In genomic region chr17:2253768-2254406, GRCh38 we compare ENCODE assay signal across 10 cellular contexts. TPM values are rescaled to one million over a fixed set of nuclear protein-coding genes. Genes with fewer than 3 reads are reported as not detected.
DNase-seq lines count a peak whose midpoint lies in the region; ATAC-seq, FAIRE-seq and TF ChIP-seq lines count a peak whose summit lies in the region.
"Had no signal": no experiment of that assay in that cellular context is flagged by ENCODE, and none has a peak within 500 bp of the region (broad histone marks: within the 10 kb centered on the region; RNA-seq: fewer than 3 reads in every experiment).

No MANE protein-coding gene starts in this region.

- POLR2A ChIA-PET in activated CD4-positive, alpha-beta memory T cell treated with anti-CD3 and anti-CD28 coated beads, Interleukin-2, amount 10 ng/mL, durations not matched to agents 7 days and 5 days (lab: Charles Lee): interaction anchor here (0.6 to 6.4 kb wide), 18 partner anchors 9 to 537 kb away, joined by 3 to 159 read pairs (median 6); partner anchors contain the start of genes HIC1, SMG6, SRR and TSR1

- H3K36me3 Mint-ChIP-seq in activated CD4-positive, alpha-beta memory T cell treated with anti-CD3 and anti-CD28 coated beads, Interleukin-2, amount 10 ng/mL, durations not matched to agents 7 days and 5 days (ENCODE audit: low read depth): peaks cover 63% of the 10 kb centered on the region
- H3K36me3 Mint-ChIP-seq in stimulated activated naive CD8-positive, alpha-beta T cell treated with anti-CD3 and anti-CD28 coated beads, Interleukin-15, Interleukin-2, amounts not matched to agents 100 ng/mL and 50 ng/mL, for 24 hours (ENCODE audit: low read depth): peaks cover 51% of the 10 kb centered on the region

- no peak for TF ChIP-seq CTCF in D721Med (IDR thresholded peaks at IDR 0.05; ENCODE audit: insufficient read depth, missing control alignments)

- H3K4me3 Mint-ChIP-seq in activated CD4-positive, alpha-beta memory T cell treated with anti-CD3 and anti-CD28 coated beads, Interleukin-2, amount 10 ng/mL, durations not matched to agents 7 days and 5 days: peak overlapping the region; percentile 14
- H3K4me3 Mint-ChIP-seq in stimulated activated naive CD8-positive, alpha-beta T cell treated with anti-CD3 and anti-CD28 coated beads, Interleukin-15, Interleukin-2, amounts not matched to agents 100 ng/mL and 50 ng/mL, for 24 hours: peak overlapping the region; percentile 56

- CTCF ChIA-PET in activated CD4-positive, alpha-beta memory T cell treated with anti-CD3 and anti-CD28 coated beads, Interleukin-2, amount 10 ng/mL, durations not matched to agents 7 days and 5 days (lab: Charles Lee): interaction anchor here (0.7 to 3.6 kb wide), 12 partner anchors 8 to 201 kb away, joined by 3 to 32 read pairs (median 6); partner anchors contain the start of gene HIC1

- H3K27ac Mint-ChIP-seq in activated CD4-positive, alpha-beta memory T cell treated with anti-CD3 and anti-CD28 coated beads, Interleukin-2, amount 10 ng/mL, durations not matched to agents 7 days and 5 days: peak overlapping the region; percentile 89
- peak overlapping the region; percentile 88 for H3K27ac Mint-ChIP-seq in stimulated activated naive CD8-positive, alpha-beta T cell treated with anti-CD3 and anti-CD28 coated beads, Interleukin-15, Interleukin-2, amounts not matched to agents 100 ng/mL and 50 ng/mL, for 24 hours

- H3K9me3 Mint-ChIP-seq in activated CD4-positive, alpha-beta memory T cell treated with anti-CD3 and anti-CD28 coated beads, Interleukin-2, amount 10 ng/mL, durations not matched to agents 7 days and 5 days: peaks cover 4% of the 10 kb centered on the region
- no peaks in the 10 kb centered on the region for H3K9me3 Mint-ChIP-seq in stimulated activated naive CD8-positive, alpha-beta T cell treated with anti-CD3 and anti-CD28 coated beads, Interleukin-15, Interleukin-2, amounts not matched to agents 100 ng/mL and 50 ng/mL, for 24 hours

- DNase-seq in stimulated activated CD4-positive, alpha-beta T cell treated with anti-CD3 and anti-CD28 coated beads, Interleukin-15, amount 100 ng/mL, for 24 hours: peak; percentile 58
- DNase-seq in stimulated activated CD4-positive, alpha-beta T cell treated with anti-CD3 and anti-CD28 coated beads, Interleukin-12 subunit alpha, Interleukin-12 subunit beta, amount 100 ng/mL, for 4 hours: no peak
- peak; percentile 54 for DNase-seq in activated CD4-positive, alpha-beta memory T cell treated with anti-CD3 and anti-CD28 coated beads, Interleukin-2, amount 10 ng/mL, durations not matched to agents 7 days and 5 days
- DNase-seq in D721Med (ENCODE audit: insufficient read length, low spot score) (no peak), GDM1 (lab: John Stamatoyannopoulos, UW) (no peak), NCI-H1092 treated with DMSO at 0.1 percent for 48 hours (lab: John Stamatoyannopoulos, UW) (no peak)
- DNase-seq: AML-193, nucleus accumbens had no signal

- H3K4me1 Mint-ChIP-seq in activated CD4-positive, alpha-beta memory T cell treated with anti-CD3 and anti-CD28 coated beads, Interleukin-2, amount 10 ng/mL, durations not matched to agents 7 days and 5 days: peaks cover 74% of the 10 kb centered on the region
- peaks cover 72% of the 10 kb centered on the region for H3K4me1 Mint-ChIP-seq in stimulated activated naive CD8-positive, alpha-beta T cell treated with anti-CD3 and anti-CD28 coated beads, Interleukin-15, Interleukin-2, amounts not matched to agents 100 ng/mL and 50 ng/mL, for 24 hours (ENCODE audit: low read depth)

- no peaks in the 10 kb centered on the region for H3K27me3 Mint-ChIP-seq in activated CD4-positive, alpha-beta memory T cell treated with anti-CD3 and anti-CD28 coated beads, Interleukin-2, amount 10 ng/mL, durations not matched to agents 7 days and 5 days
- H3K27me3 Mint-ChIP-seq in stimulated activated naive CD8-positive, alpha-beta T cell treated with anti-CD3 and anti-CD28 coated beads, Interleukin-15, Interleukin-2, amounts not matched to agents 100 ng/mL and 50 ng/mL, for 24 hours: no peaks in the 10 kb centered on the region

- peak; percentile 68 for ATAC-seq in HG02852 (IDR thresholded peaks at IDR 0.05; ENCODE audit: unreplicated experiment)

- no peak for FAIRE-seq in D721Med (lab: Jason Lieb, UNC)

RNA-seq across cellular contexts. Expression of gene SMG6, which starts 49.7 kb away (rescaled TPM):
- total RNA-seq in activated CD4-positive, alpha-beta memory T cell treated with anti-CD3 and anti-CD28 coated beads, Interleukin-2, amount 10 ng/mL, durations not matched to agents 7 days and 5 days: 10 to 100 TPM; 37.8 to 38.7 TPM

RNA-seq across cellular contexts. Expression of gene SRR, which starts 49.9 kb away (rescaled TPM):
- 10 to 100 TPM; 19.3 to 19.5 TPM for total RNA-seq in activated CD4-positive, alpha-beta memory T cell treated with anti-CD3 and anti-CD28 coated beads, Interleukin-2, amount 10 ng/mL, durations not matched to agents 7 days and 5 days

Comparison
In these comparisons a context has a peak if more than half of its experiments do, and no peak if none do; other contexts are left out.
1. DNase-seq: peak in stimulated activated CD4-positive, alpha-beta T cell treated with anti-CD3 and anti-CD28 coated beads, Interleukin-15, amount 100 ng/mL, for 24 hours (single experiment) and activated CD4-positive, alpha-beta memory T cell treated with anti-CD3 and anti-CD28 coated beads, Interleukin-2, amount 10 ng/mL, durations not matched to agents 7 days and 5 days (single experiment); none in stimulated activated CD4-positive, alpha-beta T cell treated with anti-CD3 and anti-CD28 coated beads, Interleukin-12 subunit alpha, Interleukin-12 subunit beta, amount 100 ng/mL, for 4 hours (single experiment), D721Med (single experiment), GDM1 (single experiment) and NCI-H1092 treated with DMSO at 0.1 percent for 48 hours (single experiment).